In the genomic region with DNA sequence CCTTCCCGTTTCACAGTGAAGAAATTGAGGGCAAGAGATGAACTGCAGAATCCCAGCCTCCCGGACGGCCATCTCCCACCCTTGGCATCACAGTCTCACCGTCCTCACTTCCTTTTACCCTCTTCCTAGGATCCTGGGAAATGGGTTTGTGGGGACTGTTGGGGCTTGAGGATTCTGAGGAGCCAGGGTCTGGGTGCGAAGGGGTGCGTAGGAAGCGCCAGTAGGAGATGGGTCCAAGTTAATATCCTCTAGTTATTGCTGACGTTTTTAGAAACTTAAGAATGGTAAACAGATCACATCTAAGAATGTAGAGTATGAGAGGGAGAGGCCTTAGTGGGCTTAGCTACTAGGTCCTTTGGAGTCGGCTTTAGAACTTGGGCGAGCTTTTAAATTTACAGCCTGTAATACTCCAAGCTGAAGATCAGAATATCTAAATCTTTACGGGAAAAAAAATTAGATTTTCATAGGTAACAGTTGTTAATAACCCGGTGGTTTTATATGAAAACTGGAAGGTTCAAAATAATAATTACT, we compare ENCODE assay signal across 8 cellular contexts. TPM values are rescaled to one million over a fixed set of nuclear protein-coding genes. Genes with fewer than 3 reads are reported as not detected.
DNase-seq lines count a peak whose midpoint lies in the region; ATAC-seq, FAIRE-seq and TF ChIP-seq lines count a peak whose summit lies in the region.

No MANE protein-coding gene starts in this region.

- H3K4me1 ChIP-seq in mononuclear cell (ENCODE audit: insufficient read depth, low read length), result peaks cover 33% of the 10 kb centered on the region

- H3K27ac Mint-ChIP-seq in IgD-negative memory B cell, result peak overlapping the region; percentile 66 to 98 (median 97)

- no peak for TF ChIP-seq CTCF in bronchial epithelial cell (IDR thresholded peaks at IDR 0.05; ENCODE audit: insufficient read depth, low read length, severe bottlenecking)

- H3K4me3 Mint-ChIP-seq in IgD-negative memory B cell, result peak overlapping the region; percentile 83 to 92 (median 91)

- H3K27me3 Mint-ChIP-seq in IgD-negative memory B cell, result no peaks in the 10 kb centered on the region

- DNase-seq in bronchial epithelial cell (ENCODE audit: low read depth), result no peak
- no peak for DNase-seq in LoVo (ENCODE audit: low spot score)
- no peak for DNase-seq in NCI-H1105 treated with DMSO at 0.1 percent for 48 hours (lab: John Stamatoyannopoulos, UW)
- no peak for DNase-seq in DMS114 treated with DMSO at 0.1 percent for 48 hours (lab: John Stamatoyannopoulos, UW; ENCODE audit: unreplicated experiment)

- H3K27me3 ChIP-seq in bronchial epithelial cell (ENCODE audit: control insufficient read depth, insufficient read depth, low read length) (no peaks in the 10 kb centered on the region), mononuclear cell (ENCODE audit: insufficient read depth, low read length) (no peaks in the 10 kb centered on the region)

- peaks cover 2% of the 10 kb centered on the region for H3K36me3 ChIP-seq in bronchial epithelial cell (ENCODE audit: control insufficient read depth, insufficient read depth, low read length)

- peak; percentile 12 for ATAC-seq in GM18502 (IDR thresholded peaks at IDR 0.05; ENCODE audit: poor library complexity, unreplicated experiment)
- no peak for ATAC-seq in HG02840 (IDR thresholded peaks at IDR 0.05; ENCODE audit: low FRiP score, unreplicated experiment)

- H3K4me3 ChIP-seq in bronchial epithelial cell (ENCODE audit: low read depth, low read length), result peak overlapping the region; percentile 97
- H3K4me3 ChIP-seq in mononuclear cell (ENCODE audit: low read length), result peak overlapping the region; percentile 71

- H3K4me1 Mint-ChIP-seq in IgD-negative memory B cell, result peaks cover 33 to 39% (median 38%) of the 10 kb centered on the region in 3 donors

- no peak for FAIRE-seq in bronchial epithelial cell (lab: Jason Lieb, UNC)

- H3K9me3 Mint-ChIP-seq in IgD-negative memory B cell, result peaks cover 2 to 3% (median 2%) of the 10 kb centered on the region in 3 donors

- no peaks in the 10 kb centered on the region for H3K9me3 ChIP-seq in mononuclear cell (ENCODE audit: low read depth, low read length)

- peaks cover 6% of the 10 kb centered on the region for H3K36me3 Mint-ChIP-seq in IgD-negative memory B cell

RNA-seq across cellular contexts. Expression of gene MALSU1, which starts 0.7 kb away (rescaled TPM):
- polyA plus RNA-seq in IgD-negative memory B cell, result 68.1 TPM
- total RNA-seq in bronchial epithelial cell, result 61.6 and 81.5 TPM in 2 replicates
- total RNA-seq in mononuclear cell, result 25.7 TPM

RNA-seq across cellular contexts. Expression of gene GPNMB, which starts 53.3 kb away (rescaled TPM):
- not detected for polyA plus RNA-seq in IgD-negative memory B cell
- total RNA-seq in bronchial epithelial cell (13.4 and 57.0 TPM in 2 replicates), mononuclear cell (1.5 TPM)
